6 cellular contexts compared by ENCODE assay signal in genomic region chr12:83472772-83473171, GRCh38.
"Had no signal": no experiment of that assay in that cellular context is flagged by ENCODE, and none has a peak within 500 bp of the region (broad histone marks: within the 10 kb centered on the region; RNA-seq: fewer than 3 reads in every experiment).

No MANE protein-coding gene starts in this region.

- H3K4me3 ChIP-seq: GM12878 had no signal

- FAIRE-seq: G401.6, GM12878, GM12891, GM12892 had no signal

- DNase-seq: GDM1, GF-D8 had no signal
